Comparison of ENCODE assay signal across 12 cellular contexts in genomic region chr5:140245354-140245753, GRCh38. TPM values are rescaled to one million over a fixed set of nuclear protein-coding genes. Genes with fewer than 3 reads are reported as not detected.
DNase-seq lines count a peak whose midpoint lies in the region; ATAC-seq lines count a peak whose summit lies in the region.
"Had no signal": no experiment of that assay in that cellular context is flagged by ENCODE, and none has a peak within 500 bp of the region (broad histone marks: within the 10 kb centered on the region; RNA-seq: fewer than 3 reads in every experiment).

No MANE protein-coding gene starts in this region.

- H3K27me3 Mint-ChIP-seq in IgD-negative memory B cell = no peaks in the 10 kb centered on the region
- no peaks in the 10 kb centered on the region for H3K27me3 Mint-ChIP-seq in activated naive CD8-positive, alpha-beta T cell treated with anti-CD3 and anti-CD28 coated beads, Interleukin-2, amount 10 ng/mL, durations not matched to agents 7 days and 5 days
- no peaks in the 10 kb centered on the region for H3K27me3 Mint-ChIP-seq in naive B cell

- DNase-seq in CD1c-positive myeloid dendritic cell (ENCODE audit: extremely low spot score) (peak; percentile 29), naive B cell (peak; percentile 10), LoVo (ENCODE audit: low spot score) (no peak), NCI-H2107 (lab: John Stamatoyannopoulos, UW) (no peak), SIG-M5 treated with dmso at 0.1 percent for 504 hours (lab: John Stamatoyannopoulos, UW; ENCODE audit: unreplicated experiment) (no peak), aorta (no peak)
- no peak for DNase-seq in activated naive CD8-positive, alpha-beta T cell treated with anti-CD3 and anti-CD28 coated beads, Interleukin-2, amount 10 ng/mL, durations not matched to agents 7 days and 5 days
- DNase-seq: activated CD8-positive, alpha-beta memory T cell treated with anti-CD3 and anti-CD28 coated beads for 24 hours; DMS53; NCI-H187; spleen had no signal

- H3K9me3 ChIP-seq in aorta (ENCODE audit: control insufficient read depth, low read length) = no peaks in the 10 kb centered on the region
- H3K9me3 ChIP-seq: spleen had no signal

- H3K27ac ChIP-seq in aorta (ENCODE audit: low read depth in 1 of 2, low read length in 2 of 2) = no peak overlapping the region

- intact Hi-C loops in aorta (cut with DNase I) = no loop called here

- H3K4me1 ChIP-seq in aorta (ENCODE audit: control insufficient read depth in 1 of 2, insufficient read depth in 2 of 2, low read length in 2 of 2) = no peaks in the 10 kb centered on the region

- H3K4me3 Mint-ChIP-seq in IgD-negative memory B cell (peak overlapping the region in 2 of 4 donors; percentile 23 to 39), naive B cell (no peak overlapping the region)
- peak overlapping the region; percentile 62 for H3K4me3 Mint-ChIP-seq in activated naive CD8-positive, alpha-beta T cell treated with anti-CD3 and anti-CD28 coated beads, Interleukin-2, amount 10 ng/mL, durations not matched to agents 7 days and 5 days

- H3K4me3 ChIP-seq in aorta (ENCODE audit: low read length in 2 of 2) = no peak overlapping the region
- H3K4me3 ChIP-seq: spleen had no signal

- peak overlapping the region in 2 of 3 donors; percentile 40 to 55 for H3K27ac Mint-ChIP-seq in IgD-negative memory B cell
- H3K27ac Mint-ChIP-seq in activated naive CD8-positive, alpha-beta T cell treated with anti-CD3 and anti-CD28 coated beads, Interleukin-2, amount 10 ng/mL, durations not matched to agents 7 days and 5 days = peak overlapping the region; percentile 87
- H3K27ac Mint-ChIP-seq in naive B cell = peak overlapping the region in 5 of 6 donors; percentile 48 to 91 (median 81)

- H3K9me3 Mint-ChIP-seq in IgD-negative memory B cell (no peaks in the 10 kb centered on the region), naive B cell (no peaks in the 10 kb centered on the region)
- no peaks in the 10 kb centered on the region for H3K9me3 Mint-ChIP-seq in activated naive CD8-positive, alpha-beta T cell treated with anti-CD3 and anti-CD28 coated beads, Interleukin-2, amount 10 ng/mL, durations not matched to agents 7 days and 5 days

- POLR2A ChIA-PET in activated naive CD8-positive, alpha-beta T cell treated with anti-CD3 and anti-CD28 coated beads, Interleukin-2, amount 10 ng/mL, durations not matched to agents 7 days and 5 days (lab: Charles Lee) = interaction anchor here (0.6 to 5.9 kb wide), 6 partner anchors 22 to 110 kb away, joined by 3 to 31 read pairs (median 6); partner anchors contain the start of genes HBEGF and PFDN1

- H3K27me3 ChIP-seq in aorta (ENCODE audit: control insufficient read depth in 1 of 2, insufficient read depth in 2 of 2, low read length in 1 of 2) = no peaks in the 10 kb centered on the region

- peaks cover 0 to 2% of the 10 kb centered on the region in 2 donors for H3K36me3 ChIP-seq in aorta (ENCODE audit: control insufficient read depth in 1 of 2, insufficient read depth in 2 of 2, low read length in 1 of 2)

- H3K4me1 Mint-ChIP-seq in IgD-negative memory B cell (peaks cover 12 to 22% (median 14%) of the 10 kb centered on the region in 3 donors), naive B cell (peaks cover 23 to 29% (median 28%) of the 10 kb centered on the region in 3 donors)
- peaks cover 42% of the 10 kb centered on the region for H3K4me1 Mint-ChIP-seq in activated naive CD8-positive, alpha-beta T cell treated with anti-CD3 and anti-CD28 coated beads, Interleukin-2, amount 10 ng/mL, durations not matched to agents 7 days and 5 days

- H3K36me3 Mint-ChIP-seq in IgD-negative memory B cell = peaks cover 4% of the 10 kb centered on the region
- peaks cover 17% of the 10 kb centered on the region for H3K36me3 Mint-ChIP-seq in activated naive CD8-positive, alpha-beta T cell treated with anti-CD3 and anti-CD28 coated beads, Interleukin-2, amount 10 ng/mL, durations not matched to agents 7 days and 5 days
- no peaks in the 10 kb centered on the region for H3K36me3 Mint-ChIP-seq in naive B cell

- 87 to 92% methylated on average over 6 of the region's 6 CpGs for WGBS in aorta, 2 donors

- peak; percentile 34 for ATAC-seq in activated naive CD8-positive, alpha-beta T cell treated with anti-CD3 and anti-CD28 coated beads, Interleukin-2, amount 10 ng/mL, durations not matched to agents 7 days and 5 days (ENCODE audit: low read depth)
- peak; percentile 47 to 59 for ATAC-seq in naive B cell (ENCODE audit: low read depth in 2 of 2)
- ATAC-seq in aorta (ENCODE audit: low FRiP score) = no peak

RNA-seq across cellular contexts. Expression of gene PFDN1, which starts 57.5 kb away (rescaled TPM):
- polyA plus RNA-seq in IgD-negative memory B cell (122 TPM), naive B cell (ENCODE audit: low read depth in 6 of 6) (100 to 1,000 TPM; 110 to 269 (median 140) TPM), aorta (10 to 100 TPM; 74.1 to 89.5 TPM)
- 10 to 100 TPM; 47.7 to 48.3 TPM for total RNA-seq in activated naive CD8-positive, alpha-beta T cell treated with anti-CD3 and anti-CD28 coated beads, Interleukin-2, amount 10 ng/mL, durations not matched to agents 7 days and 5 days
- total RNA-seq in aorta = 10 to 100 TPM; 31.8 to 43.6 TPM

Comparison
In these comparisons a context has a peak if more than half of its experiments do, and no peak if none do; other contexts are left out.
1. DNase-seq: peak in CD1c-positive myeloid dendritic cell (single experiment) and naive B cell (single experiment); none in activated naive CD8-positive, alpha-beta T cell treated with anti-CD3 and anti-CD28 coated beads, Interleukin-2, amount 10 ng/mL, durations not matched to agents 7 days and 5 days (single experiment), LoVo (single experiment), NCI-H2107 (single experiment), SIG-M5 treated with dmso at 0.1 percent for 504 hours (single experiment) and aorta (0 of 2).
2. Peak in every context shown above with its lines, with median percentiles within 50 percentile points of each other: H3K27ac Mint-ChIP-seq.